Comparison of ENCODE assay signal across 1 cellular context in genomic region chr17:44499722-44500121, GRCh38.
TF ChIP-seq lines count a peak whose summit lies in the region.

No MANE protein-coding gene starts in this region.

TF ChIP-seq in GM12878, 131 proteins besides CTCF, POLR2A, EP300 and RAD21:
- TF ChIP-seq MYB (IDR thresholded peaks at IDR 0.05; ENCODE audit: borderline replicate concordance, low read depth, low read length) (no peak), BACH1 (IDR thresholded peaks at IDR 0.05; ENCODE audit: borderline replicate concordance) (no peak), BCL11A (IDR thresholded peaks at IDR 0.05; ENCODE audit: low read depth, low read length) (no peak), NR2C2 (IDR thresholded peaks at IDR 0.05; ENCODE audit: borderline replicate concordance, control insufficient read depth, insufficient read length, low read depth) (no peak), ZBTB33 (IDR thresholded peaks at IDR 0.05) (no peak), BRCA1 (IDR thresholded peaks at IDR 0.05; ENCODE audit: low read depth, low read length) (no peak), CEBPB (IDR thresholded peaks at IDR 0.05; ENCODE audit: borderline replicate concordance in 1 of 2, low read depth in 2 of 2, low read length in 2 of 2) (no peak), HDGF (IDR thresholded peaks at IDR 0.05) (no peak), SUPT20H (IDR thresholded peaks at IDR 0.05; ENCODE audit: borderline replicate concordance, control insufficient read depth, low read depth, low read length) (no peak), SPI1 (IDR thresholded peaks at IDR 0.05; ENCODE audit: borderline replicate concordance, insufficient read depth, low read depth, low read length) (no peak), TBL1XR1 (IDR thresholded peaks at IDR 0.05; ENCODE audit: low read depth, low read length) (no peak), PAX8 (IDR thresholded peaks at IDR 0.05) (no peak), POLR2AphosphoS2 (IDR thresholded peaks at IDR 0.05; ENCODE audit: low read depth, low read length) (no peak), MYC (IDR thresholded peaks at IDR 0.05; ENCODE audit: insufficient read depth, insufficient read length, insufficient replicate concordance, low read length, severe bottlenecking) (no peak), RB1 (IDR thresholded peaks at IDR 0.05; ENCODE audit: borderline replicate concordance) (no peak), YY1 (IDR thresholded peaks at IDR 0.05; ENCODE audit: low read depth, low read length) (no peak), NFXL1 (IDR thresholded peaks at IDR 0.05; ENCODE audit: borderline replicate concordance) (no peak)
